In the genomic region with DNA sequence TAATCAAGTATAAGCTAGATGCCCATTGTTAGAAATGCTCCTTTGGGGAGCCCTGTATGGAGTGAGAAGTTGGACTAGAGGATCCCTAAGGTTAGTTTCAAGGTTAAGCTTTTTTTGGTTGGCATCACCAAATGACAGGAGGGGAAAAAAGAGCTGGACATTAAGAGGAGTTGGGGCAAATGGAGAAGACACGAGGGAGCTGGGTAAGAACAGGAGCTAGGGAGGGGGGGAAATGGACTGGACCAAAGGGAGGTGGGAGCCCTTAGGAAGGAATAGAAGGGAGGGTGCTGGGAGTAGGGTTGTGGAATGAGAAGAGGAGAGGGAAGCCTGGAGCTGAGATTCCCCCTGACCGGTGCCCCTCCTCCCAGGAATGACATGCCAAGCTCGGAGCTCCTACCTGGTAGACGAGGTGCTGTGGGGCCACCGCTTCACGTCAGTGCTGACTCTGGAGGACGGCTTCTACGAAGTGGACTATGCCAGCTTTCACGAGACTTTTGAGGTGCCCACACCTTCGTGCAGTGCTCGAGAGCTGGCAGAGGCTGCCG, we compare ENCODE assay signal across 26 cellular contexts. TPM values are rescaled to one million over a fixed set of nuclear protein-coding genes. Genes with fewer than 3 reads are reported as not detected.
DNase-seq lines count a peak whose midpoint lies in the region; ATAC-seq, FAIRE-seq and TF ChIP-seq lines count a peak whose summit lies in the region.
"Had no signal": no experiment of that assay in that cellular context is flagged by ENCODE, and none has a peak within 500 bp of the region (broad histone marks: within the 10 kb centered on the region; RNA-seq: fewer than 3 reads in every experiment).

No MANE protein-coding gene starts in this region.

- H3K9me3 ChIP-seq in Caco-2: no peaks in the 10 kb centered on the region
- H3K9me3 ChIP-seq: SJSA1 had no signal

- H3K4me1 Mint-ChIP-seq in activated CD8-positive, alpha-beta T cell treated with anti-CD3 and anti-CD28 coated beads for 36 hours (ENCODE audit: low read depth): peaks cover 6% of the 10 kb centered on the region
- peaks cover 12% of the 10 kb centered on the region for H3K4me1 Mint-ChIP-seq in activated CD8-positive, alpha-beta T cell treated with anti-CD3 and anti-CD28 coated beads, Interleukin-2, amount 10 ng/mL, durations not matched to agents 7 days and 5 days (ENCODE audit: low read depth)
- H3K4me1 Mint-ChIP-seq in Caco-2 (ENCODE audit: low read depth, unreplicated experiment): peaks cover 7% of the 10 kb centered on the region

- no peak for DNase-seq in activated CD8-positive, alpha-beta T cell treated with anti-CD3 and anti-CD28 coated beads for 36 hours
- DNase-seq in activated CD8-positive, alpha-beta T cell treated with anti-CD3 and anti-CD28 coated beads, Interleukin-2, amount 10 ng/mL, durations not matched to agents 7 days and 5 days: no peak
- DNase-seq in cerebellar cortex (ENCODE audit: low spot score) (peak; percentile 41), substantia nigra (lab: John Stamatoyannopoulos, UW) (peak in 2 of 49 donors; percentile 38 to 75), RPMI8226 (no peak), GM12892 (ENCODE audit: insufficient read length) (no peak), Caco-2 (no peak)
- no peak for DNase-seq in stimulated activated CD4-positive, alpha-beta T cell treated with anti-CD3 and anti-CD28 coated beads, Interleukin-4, amount 100 ng/mL, for 1 hour
- DNase-seq: ACHN; CD4-positive, alpha-beta memory T cell; DND-41; GOT3; Kasumi-1; NCI-H1694; NCI-H2081 treated with DMSO at 0.1 percent for 48 hours; NCI-H446 treated with DMSO at 0.1 percent for 48 hours; NCI-H526 treated with DMSO at 0.1 percent for 48 hours; OCI-M1 had no signal

- H3K27ac ChIP-seq in substantia nigra (ENCODE audit: low read depth, low read length, poor library complexity, severe bottlenecking): peak overlapping the region; percentile 62
- H3K27ac ChIP-seq: 22Rv1; BLaER1 treated with 17β-estradiol and CSF1 and Interleukin-3, amounts not matched to agents 10 nM and 100 nM; SJSA1 had no signal

- no peak for FAIRE-seq in GM12892 (lab: Jason Lieb, UNC)
- FAIRE-seq: GM12891, RCC 7860 had no signal

- H3K4me3 ChIP-seq in Caco-2 (ENCODE audit: low read depth, low read length): no peak overlapping the region
- H3K4me3 ChIP-seq: BLaER1 treated with 17β-estradiol and CSF1 and Interleukin-3, amounts not matched to agents 10 nM and 100 nM; SJSA1 had no signal

- CTCF ChIA-PET in activated CD8-positive, alpha-beta T cell treated with anti-CD3 and anti-CD28 coated beads for 36 hours (lab: Charles Lee): interaction anchor here (0.7 to 33.7 kb wide), 17 partner anchors 10 to 289 kb away, joined by 3 to 693 read pairs (median 13); a partner anchor contains a TSS
- CTCF ChIA-PET in activated CD8-positive, alpha-beta T cell treated with anti-CD3 and anti-CD28 coated beads, Interleukin-2, amount 10 ng/mL, durations not matched to agents 7 days and 5 days (lab: Charles Lee): interaction anchor here (1.6 to 27.5 kb wide), 9 partner anchors 9 to 290 kb away, joined by 10 to 617 read pairs (median 34); a partner anchor contains a TSS
- CTCF ChIA-PET in Caco-2 (lab: Charles Lee): interaction anchor here (0.8 kb wide), 1 partner anchor 9 kb away, joined by 3 read pairs; no protein-coding TSS in a partner anchor

- H3K27ac Mint-ChIP-seq in activated CD8-positive, alpha-beta T cell treated with anti-CD3 and anti-CD28 coated beads for 36 hours: peak overlapping the region; percentile 27
- no peak overlapping the region for H3K27ac Mint-ChIP-seq in activated CD8-positive, alpha-beta T cell treated with anti-CD3 and anti-CD28 coated beads, Interleukin-2, amount 10 ng/mL, durations not matched to agents 7 days and 5 days
- H3K27ac Mint-ChIP-seq in Caco-2 (ENCODE audit: unreplicated experiment): no peak overlapping the region

- no peaks in the 10 kb centered on the region for H3K36me3 ChIP-seq in Caco-2 (ENCODE audit: control insufficient read depth, insufficient read depth, low read length)
- H3K36me3 ChIP-seq: SJSA1 had no signal

- H3K27me3 Mint-ChIP-seq in activated CD8-positive, alpha-beta T cell treated with anti-CD3 and anti-CD28 coated beads for 36 hours: peaks cover 9% of the 10 kb centered on the region
- H3K27me3 Mint-ChIP-seq in activated CD8-positive, alpha-beta T cell treated with anti-CD3 and anti-CD28 coated beads, Interleukin-2, amount 10 ng/mL, durations not matched to agents 7 days and 5 days (ENCODE audit: low read depth): peaks cover 10% of the 10 kb centered on the region
- H3K27me3 Mint-ChIP-seq in Caco-2 (ENCODE audit: insufficient read depth, unreplicated experiment): no peaks in the 10 kb centered on the region

- H3K4me3 Mint-ChIP-seq in activated CD8-positive, alpha-beta T cell treated with anti-CD3 and anti-CD28 coated beads for 36 hours: no peak overlapping the region
- no peak overlapping the region for H3K4me3 Mint-ChIP-seq in activated CD8-positive, alpha-beta T cell treated with anti-CD3 and anti-CD28 coated beads, Interleukin-2, amount 10 ng/mL, durations not matched to agents 7 days and 5 days
- H3K4me3 Mint-ChIP-seq in Caco-2 (ENCODE audit: unreplicated experiment): no peak overlapping the region
- H3K4me3 Mint-ChIP-seq: CD4-positive, alpha-beta memory T cell had no signal

- no peaks in the 10 kb centered on the region for H3K9me3 Mint-ChIP-seq in activated CD8-positive, alpha-beta T cell treated with anti-CD3 and anti-CD28 coated beads for 36 hours
- no peaks in the 10 kb centered on the region for H3K9me3 Mint-ChIP-seq in activated CD8-positive, alpha-beta T cell treated with anti-CD3 and anti-CD28 coated beads, Interleukin-2, amount 10 ng/mL, durations not matched to agents 7 days and 5 days (ENCODE audit: insufficient read depth)
- no peaks in the 10 kb centered on the region for H3K9me3 Mint-ChIP-seq in Caco-2 (ENCODE audit: unreplicated experiment)
- H3K9me3 Mint-ChIP-seq: CD4-positive, alpha-beta memory T cell had no signal

- no peak for ATAC-seq in activated CD8-positive, alpha-beta T cell treated with anti-CD3 and anti-CD28 coated beads for 36 hours
- ATAC-seq in activated CD8-positive, alpha-beta T cell treated with anti-CD3 and anti-CD28 coated beads, Interleukin-2, amount 10 ng/mL, durations not matched to agents 7 days and 5 days: no peak
- ATAC-seq: HCT116 had no signal

- TF ChIP-seq POLR2A in GM12892 (IDR thresholded peaks at IDR 0.05; ENCODE audit: low read depth, low read length): no peak

- peaks cover 18% of the 10 kb centered on the region for H3K36me3 Mint-ChIP-seq in activated CD8-positive, alpha-beta T cell treated with anti-CD3 and anti-CD28 coated beads for 36 hours (ENCODE audit: low read depth)
- H3K36me3 Mint-ChIP-seq in activated CD8-positive, alpha-beta T cell treated with anti-CD3 and anti-CD28 coated beads, Interleukin-2, amount 10 ng/mL, durations not matched to agents 7 days and 5 days (ENCODE audit: low read depth): peaks cover 24% of the 10 kb centered on the region
- H3K36me3 Mint-ChIP-seq in Caco-2 (ENCODE audit: insufficient read depth, unreplicated experiment): no peaks in the 10 kb centered on the region

- H3K27me3 ChIP-seq in Caco-2 (replicated peaks; ENCODE audit: control insufficient read depth, insufficient read depth, low read length): no peaks in the 10 kb centered on the region
- H3K27me3 ChIP-seq: BLaER1 treated with 17β-estradiol and CSF1 and Interleukin-3, amounts not matched to agents 10 nM and 100 nM had no signal

- POLR2A ChIA-PET in activated CD8-positive, alpha-beta T cell treated with anti-CD3 and anti-CD28 coated beads for 36 hours (lab: Charles Lee): interaction anchor here (0.6 kb wide), 1 partner anchor 173 kb away, joined by 3 read pairs; no protein-coding TSS in a partner anchor
- POLR2A ChIA-PET in activated CD8-positive, alpha-beta T cell treated with anti-CD3 and anti-CD28 coated beads, Interleukin-2, amount 10 ng/mL, durations not matched to agents 7 days and 5 days (lab: Charles Lee): interaction anchor here (0.6 to 1.9 kb wide), 2 partner anchors 11 to 143 kb away, joined by 3 to 4 read pairs; a partner anchor contains a TSS
- POLR2A ChIA-PET in Caco-2 (lab: Charles Lee): interaction anchor here (0.5 kb wide), 1 partner anchor 10 kb away, joined by 4 read pairs; no protein-coding TSS in a partner anchor

- TF ChIP-seq CTCF in activated CD8-positive, alpha-beta T cell treated with anti-CD3 and anti-CD28 coated beads for 36 hours (IDR thresholded peaks at IDR 0.05): no peak
- no peak for TF ChIP-seq CTCF in Caco-2 (IDR thresholded peaks at IDR 0.05; ENCODE audit: insufficient read depth in 1 of 2, low read depth in 1 of 2, low read length in 1 of 2, severe bottlenecking in 1 of 2, unreplicated experiment in 1 of 2)

- intact Hi-C loops in activated CD8-positive, alpha-beta T cell treated with anti-CD3 and anti-CD28 coated beads for 36 hours (cut with micrococcal nuclease): loop anchor here (5.0 to 10.0 kb wide), 3 partner anchors 52 to 150 kb away; a partner anchor contains a TSS
- intact Hi-C loops in Caco-2 (cut with micrococcal nuclease; ENCODE audit: unreplicated experiment): loop anchor here (10.0 kb wide), 1 partner anchor 152 kb away; no protein-coding TSS in a partner anchor

- no TSS peak for BruUV-seq in Caco-2 (replicated peaks; lab: Mats Ljungman, UMichigan)

- no peaks in the 10 kb centered on the region for H3K4me1 ChIP-seq in Caco-2

RNA-seq across cellular contexts. Expression of a gene that starts 5.9 kb away (rescaled TPM):
- not detected for total RNA-seq in activated CD8-positive, alpha-beta T cell treated with anti-CD3 and anti-CD28 coated beads for 36 hours
- total RNA-seq in activated CD8-positive, alpha-beta T cell treated with anti-CD3 and anti-CD28 coated beads, Interleukin-2, amount 10 ng/mL, durations not matched to agents 7 days and 5 days: not detected
- polyA plus RNA-seq in GM12892 (2012; ENCODE audit: missing spikeins): not detected
- total RNA-seq in Caco-2 (2022): not detected in 2 replicates
- total RNA-seq: CD4-positive, alpha-beta memory T cell; Right ventricle myocardium inferior; SJSA1 had no signal
- polyA plus RNA-seq: CD4-positive, alpha-beta memory T cell had no signal

RNA-seq across cellular contexts. Expression of a gene that starts 11.2 kb away (rescaled TPM):
- 10 to 100 TPM; 48.0 to 49.5 TPM for total RNA-seq in activated CD8-positive, alpha-beta T cell treated with anti-CD3 and anti-CD28 coated beads for 36 hours
- 10 to 100 TPM; 41.7 to 44.4 TPM for total RNA-seq in activated CD8-positive, alpha-beta T cell treated with anti-CD3 and anti-CD28 coated beads, Interleukin-2, amount 10 ng/mL, durations not matched to agents 7 days and 5 days
- polyA plus RNA-seq in GM12892 (2012; ENCODE audit: missing spikeins): 4.2 TPM
- total RNA-seq in Caco-2 (2022): 15.4 and 16.0 TPM in 2 replicates

RNA-seq across cellular contexts. Expression of a gene that starts 17.2 kb away (rescaled TPM):
- total RNA-seq in activated CD8-positive, alpha-beta T cell treated with anti-CD3 and anti-CD28 coated beads for 36 hours: under 1 TPM; 0.14 to 0.29 TPM
- total RNA-seq in activated CD8-positive, alpha-beta T cell treated with anti-CD3 and anti-CD28 coated beads, Interleukin-2, amount 10 ng/mL, durations not matched to agents 7 days and 5 days: not detected
- 0.15 TPM for polyA plus RNA-seq in GM12892 (2012; ENCODE audit: missing spikeins)
- total RNA-seq in Caco-2 (2022): 0.58 and 0.68 TPM in 2 replicates
- total RNA-seq: CD4-positive, alpha-beta memory T cell; MCF 10A; Right ventricle myocardium inferior; SJSA1 had no signal

RNA-seq across cellular contexts. Expression of a gene that starts 28.4 kb away (rescaled TPM):
- total RNA-seq in activated CD8-positive, alpha-beta T cell treated with anti-CD3 and anti-CD28 coated beads for 36 hours: not detected
- not detected for total RNA-seq in activated CD8-positive, alpha-beta T cell treated with anti-CD3 and anti-CD28 coated beads, Interleukin-2, amount 10 ng/mL, durations not matched to agents 7 days and 5 days
- not detected for polyA plus RNA-seq in GM12892 (2012; ENCODE audit: missing spikeins)
- 0.36 TPM in 1 of 2 replicates, not detected in the other for total RNA-seq in Caco-2 (2022)
- total RNA-seq: CD4-positive, alpha-beta memory T cell; MCF 10A had no signal
- polyA plus RNA-seq: CD4-positive, alpha-beta memory T cell had no signal

RNA-seq across cellular contexts. Expression of a gene that starts 55.4 kb away (rescaled TPM):
- 1 to 10 TPM; 3.9 to 4.0 TPM for total RNA-seq in activated CD8-positive, alpha-beta T cell treated with anti-CD3 and anti-CD28 coated beads for 36 hours
- 1 to 10 TPM; 4.2 to 4.5 TPM for total RNA-seq in activated CD8-positive, alpha-beta T cell treated with anti-CD3 and anti-CD28 coated beads, Interleukin-2, amount 10 ng/mL, durations not matched to agents 7 days and 5 days
- 2.4 TPM for polyA plus RNA-seq in GM12892 (2012; ENCODE audit: missing spikeins)
- 5.5 and 5.7 TPM in 2 replicates for total RNA-seq in Caco-2 (2022)
